In genomic region chr9:34048730-34049629, GRCh38 we compare ENCODE assay signal across 8 cellular contexts. TPM values are rescaled to one million over a fixed set of nuclear protein-coding genes. Genes with fewer than 3 reads are reported as not detected.
DNase-seq lines count a peak whose midpoint lies in the region; ATAC-seq and TF ChIP-seq lines count a peak whose summit lies in the region.

Gene UBAP2 (minus strand): TSS chr9:34048887. CDS start chr9:34017148, 31,739 bp downstream.

- peak; percentile 79 for ATAC-seq in HG03432 (IDR thresholded peaks at IDR 0.05; ENCODE audit: unreplicated experiment)

- TF ChIP-seq POLR2A in GM19099 (IDR thresholded peaks at IDR 0.05; ENCODE audit: extremely low read depth, insufficient read length, low read depth): peak; percentile 95

- H3K9me3 Mint-ChIP-seq in chondrocyte (ENCODE audit: low read depth): no peaks in the 10 kb centered on the region

- peak within 1 kb of the TSS; percentile 97 for H3K4me3 Mint-ChIP-seq in chondrocyte (ENCODE audit: unreplicated experiment)

- peak within 1 kb of the TSS; percentile 100 for H3K27ac Mint-ChIP-seq in chondrocyte (ENCODE audit: unreplicated experiment)

- no peaks in the 10 kb centered on the region for H3K27me3 Mint-ChIP-seq in chondrocyte (ENCODE audit: low read depth)

- DNase-seq in AML-193 (lab: John Stamatoyannopoulos, UW) (peak; percentile 90), NCI-H510A (lab: John Stamatoyannopoulos, UW) (peak; percentile 90), chondrocyte (ENCODE audit: low spot score) (peak; percentile 99), kidney glomerular epithelial cell (lab: John Stamatoyannopoulos, UW) (peak; percentile 95)
- DNase-seq in activated CD4-positive, alpha-beta T cell treated with anti-CD3 and anti-CD28 coated beads for 24 hours (ENCODE audit: low read depth in 2 of 2): peak; percentile 95 to 97
- DNase-seq in stimulated activated CD4-positive, alpha-beta T cell treated with anti-CD3 and anti-CD28 coated beads, Interleukin-1b, Interleukin-23, amount 100 ng/mL, for 1 hour (ENCODE audit: low read depth in 2 of 2): peak; percentile 82 to 90

- TF ChIP-seq CTCF in chondrocyte (IDR thresholded peaks at IDR 0.05): peak; percentile 27

- peaks cover 2% of the 10 kb centered on the region for H3K36me3 Mint-ChIP-seq in chondrocyte (ENCODE audit: low read depth)

- H3K4me1 Mint-ChIP-seq in chondrocyte (ENCODE audit: low read depth): peaks cover 37% of the 10 kb centered on the region

RNA-seq across cellular contexts. Expression of gene UBAP2, which starts in this region (rescaled TPM):
- total RNA-seq in chondrocyte: 53.9 to 63.0 TPM (median 56.3 TPM) in 3 replicates

Comparison
In these comparisons a context has a peak if more than half of its experiments do, and no peak if none do; other contexts are left out.
1. Peak in every context shown above with its lines: DNase-seq and ATAC-seq.